8 cellular contexts compared by ENCODE assay signal in genomic region chr18:805008-805754, GRCh38. TPM values are rescaled to one million over a fixed set of nuclear protein-coding genes. Genes with fewer than 3 reads are reported as not detected.
DNase-seq lines count a peak whose midpoint lies in the region; ATAC-seq, FAIRE-seq and TF ChIP-seq lines count a peak whose summit lies in the region.

No MANE protein-coding gene starts in this region.

- intact Hi-C loops in endothelial cell of umbilical vein (cut with micrococcal nuclease), result no loop called here

- BruUV-seq in endothelial cell of umbilical vein (replicated peaks; lab: Mats Ljungman, UMichigan), result no TSS peak

- no peaks in the 10 kb centered on the region for H3K27me3 ChIP-seq in endothelial cell of umbilical vein (ENCODE audit: control insufficient read depth in 2 of 2, insufficient read depth in 2 of 2, low read length in 2 of 2)

- no peaks in the 10 kb centered on the region for H3K9me1 ChIP-seq in endothelial cell of umbilical vein (replicated peaks; ENCODE audit: control insufficient read depth, extremely low read depth, insufficient read depth, low read length)

- ATAC-seq in A549 (no peak), GM18907 (IDR thresholded peaks at IDR 0.05; ENCODE audit: unreplicated experiment) (peak; percentile 32), HG03108 (IDR thresholded peaks at IDR 0.05; ENCODE audit: unreplicated experiment) (peak; percentile 21)

- H3K4me3 ChIP-seq in A549 (no peak overlapping the region), endothelial cell of umbilical vein (replicated peaks in 1 of 3; ENCODE audit: insufficient read depth in 1 of 3, low read depth in 1 of 3, low read length in 3 of 3) (peak overlapping the region in 1 of 3 experiments; percentile 8)

- no peak for FAIRE-seq in A549 (lab: Jason Lieb, UNC)
- no peak for FAIRE-seq in endothelial cell of umbilical vein (lab: Jason Lieb, UNC)

- no peak overlapping the region for H2AFZ ChIP-seq in endothelial cell of umbilical vein (ENCODE audit: low read depth, low read length)

- TF ChIP-seq EP300 in A549 (IDR thresholded peaks at IDR 0.05), result no peak

- CTCF ChIA-PET in A549 (lab: Yijun Ruan, JAX), result interaction anchor here (0.6 to 1.0 kb wide), 2 partner anchors 25 to 701 kb away, joined by 3 read pairs; no protein-coding TSS in a partner anchor
- CTCF ChIA-PET in endothelial cell of umbilical vein (lab: Charles Lee), result interaction anchor here (1.3 to 2.4 kb wide), 3 partner anchors 25 to 181 kb away, joined by 6 to 13 read pairs (median 7); no protein-coding TSS in a partner anchor

- DNase-seq in A549 (ENCODE audit: low read depth in 1 of 2, low spot score in 1 of 2) (no peak), endothelial cell of umbilical vein (ENCODE audit: low read depth, low spot score) (peak; percentile 34), AG08395 (ENCODE audit: low spot score) (no peak), medulla oblongata (ENCODE audit: extremely low spot score) (no peak), MV-4-11 (lab: John Stamatoyannopoulos, UW) (no peak), glomerular visceral epithelial cell (ENCODE audit: extremely low spot score) (no peak)

- WGBS in A549 (ENCODE audit: missing lambda C conversion rate), result 79% methylated on average over 5 of the region's 5 CpGs

- H3K27ac ChIP-seq in A549, result no peak overlapping the region
- no peak overlapping the region for H3K27ac ChIP-seq in endothelial cell of umbilical vein (ENCODE audit: insufficient read depth, low read depth, low read length)

- TF ChIP-seq RAD21 in A549 (conservative IDR thresholded peaks at IDR 0.05 in 1 of 2, IDR thresholded peaks at IDR 0.05 in 1 of 2), result no peak

- TF ChIP-seq POLR2A in A549 (IDR thresholded peaks at IDR 0.05; ENCODE audit: low read length) (no peak), endothelial cell of umbilical vein (IDR thresholded peaks at IDR 0.05; ENCODE audit: low read depth, low read length) (no peak)

- H3K9ac ChIP-seq in endothelial cell of umbilical vein (replicated peaks; ENCODE audit: extremely low read depth, insufficient read depth, low read length), result no peak overlapping the region

- peaks cover 18% of the 10 kb centered on the region for H4K20me1 ChIP-seq in endothelial cell of umbilical vein (replicated peaks; ENCODE audit: control insufficient read depth, extremely low read depth, insufficient read depth, low read length)

- H3K9me3 ChIP-seq in A549 (no peaks in the 10 kb centered on the region), endothelial cell of umbilical vein (replicated peaks; ENCODE audit: control insufficient read depth, insufficient read depth, low read length) (no peaks in the 10 kb centered on the region)

- H3K4me2 ChIP-seq in A549 (peak overlapping the region; percentile 40), endothelial cell of umbilical vein (ENCODE audit: insufficient read depth, low read length) (peak overlapping the region; percentile 83)

- peaks cover 99% of the 10 kb centered on the region for H3K79me2 ChIP-seq in endothelial cell of umbilical vein (ENCODE audit: control insufficient read depth, insufficient read depth, low read length)

- POLR2A ChIA-PET in A549 (lab: Yijun Ruan, JAX) (no interaction called here), endothelial cell of umbilical vein (lab: Charles Lee) (no interaction called here)

- no peak for TF ChIP-seq CTCF in A549 (IDR thresholded peaks at IDR 0.05)
- TF ChIP-seq CTCF in endothelial cell of umbilical vein (IDR thresholded peaks at IDR 0.05; ENCODE audit: extremely low read depth in 1 of 2, insufficient read depth in 1 of 2, low read depth in 1 of 2, low read length in 2 of 2), result no peak

- H3K36me3 ChIP-seq in endothelial cell of umbilical vein (ENCODE audit: control insufficient read depth in 2 of 2, extremely low read depth in 1 of 2, insufficient read depth in 2 of 2, low read length in 2 of 2), result no peaks in the 10 kb centered on the region

- dilution Hi-C loops in endothelial cell of umbilical vein (cut with MboI; ENCODE audit: extremely low pct_ligation_motif_present, low sequenced_read_pairs), result no loop called here

- H3K4me1 ChIP-seq in A549 (peaks cover 5% of the 10 kb centered on the region; the same call in 2 of the 3 replicates), endothelial cell of umbilical vein (ENCODE audit: control insufficient read depth, extremely low read depth, insufficient read depth, low read length) (peaks cover 38% of the 10 kb centered on the region)

TF ChIP-seq in A549, 52 proteins besides CTCF, POLR2A, EP300 and RAD21 (continues in another document):
- TF ChIP-seq PHF8 (IDR thresholded peaks at IDR 0.05; ENCODE audit: borderline replicate concordance, low read depth) (no peak), ZSCAN20 (CRISPR knock-in tag; IDR thresholded peaks at IDR 0.05) (no peak), ZC3H11A (IDR thresholded peaks at IDR 0.05) (no peak), CHD4 (IDR thresholded peaks at IDR 0.05; ENCODE audit: borderline replicate concordance) (no peak), RARB (CRISPR knock-in tag; IDR thresholded peaks at IDR 0.05) (no peak), ATOH8 (CRISPR knock-in tag; IDR thresholded peaks at IDR 0.05; ENCODE audit: low read depth) (no peak), EHF (CRISPR knock-in tag; IDR thresholded peaks at IDR 0.05) (no peak), BHLHE40 (IDR thresholded peaks at IDR 0.05; ENCODE audit: low read depth, low read length) (no peak), MAZ (IDR thresholded peaks at IDR 0.05; ENCODE audit: borderline replicate concordance, low read depth, low read length) (no peak), GATA3 (IDR thresholded peaks at IDR 0.05; ENCODE audit: borderline replicate concordance) (no peak), E2F6 (IDR thresholded peaks at IDR 0.05; ENCODE audit: borderline replicate concordance, low read depth) (no peak), EHMT2 (IDR thresholded peaks at IDR 0.05; ENCODE audit: low read depth) (no peak), KDM5A (IDR thresholded peaks at IDR 0.05) (no peak)

TF ChIP-seq in endothelial cell of umbilical vein, 7 proteins besides CTCF, POLR2A, EP300 and RAD21:
- TF ChIP-seq MYC (IDR thresholded peaks at IDR 0.05; ENCODE audit: low read depth, low read length), result no peak
- TF ChIP-seq GATA2 (IDR thresholded peaks at IDR 0.05; ENCODE audit: insufficient read depth, insufficient read length, low read depth, low read length), result no peak
- TF ChIP-seq MAX (IDR thresholded peaks at IDR 0.05; ENCODE audit: insufficient read depth, insufficient read length), result no peak
- TF ChIP-seq FOS (IDR thresholded peaks at IDR 0.05; ENCODE audit: borderline replicate concordance, insufficient read depth, low read length), result no peak
- no peak for TF ChIP-seq POLR2AphosphoS5 (IDR thresholded peaks at IDR 0.05; ENCODE audit: insufficient read depth, low read depth, low read length)

RNA-seq across cellular contexts. Expression of gene YES1, which starts 6.9 kb away (rescaled TPM):
- 19.6 and 22.6 TPM in 2 replicates for polyA plus RNA-seq in A549 (2011; rRNA removed)
- polyA plus RNA-seq in A549 (2012; cell fraction: cytosol; rRNA removed), result 10.1 and 10.9 TPM in 2 replicates
- 4.5 and 5.5 TPM in 2 replicates for polyA plus RNA-seq in A549 (2012; cell fraction: nucleus; rRNA removed)
- polyA plus RNA-seq in A549 (2017; fragmentation: RNase III; extraction: RNeasy Plus Mini Kit Qiagen cat#74134 plus additional on column Dnase treatment), result 31.0 to 32.5 TPM (median 32.1 TPM) in 3 replicates
- 12.6 and 18.4 TPM in 2 replicates for polyA minus RNA-seq in A549 (2011; rRNA and poly(A)+ RNA removed)
- total RNA-seq in endothelial cell of umbilical vein, result 79.5 and 92.3 TPM in 2 replicates
- polyA plus RNA-seq in endothelial cell of umbilical vein, result 12.6 and 16.5 TPM in 2 replicates
- polyA plus RNA-seq in endothelial cell of umbilical vein (2011; cell fraction: cytosol; rRNA removed), result 21.8 TPM in 2 replicates
- polyA plus RNA-seq in endothelial cell of umbilical vein (2011; cell fraction: nucleus; rRNA removed), result 21.1 and 22.8 TPM in 2 replicates
- polyA plus RNA-seq in endothelial cell of umbilical vein (2012), result 33.8 and 60.1 TPM in 2 replicates
- 44.8 and 59.8 TPM in 2 replicates for polyA minus RNA-seq in endothelial cell of umbilical vein
- 20.6 TPM for polyA minus RNA-seq in endothelial cell of umbilical vein (2011; cell fraction: cytosol; rRNA and poly(A)+ RNA removed)
- polyA minus RNA-seq in endothelial cell of umbilical vein (2011; cell fraction: nucleus; rRNA and poly(A)+ RNA removed), result 15.7 and 28.6 TPM in 2 replicates

Comparison
In these comparisons a context has a peak if more than half of its experiments do, and no peak if none do; other contexts are left out.
1. ATAC-seq: peak in GM18907 (single experiment) and HG03108 (single experiment); none in A549 (0 of 2).